ENCODE assay signal across 8 cellular contexts in the genomic region with DNA sequence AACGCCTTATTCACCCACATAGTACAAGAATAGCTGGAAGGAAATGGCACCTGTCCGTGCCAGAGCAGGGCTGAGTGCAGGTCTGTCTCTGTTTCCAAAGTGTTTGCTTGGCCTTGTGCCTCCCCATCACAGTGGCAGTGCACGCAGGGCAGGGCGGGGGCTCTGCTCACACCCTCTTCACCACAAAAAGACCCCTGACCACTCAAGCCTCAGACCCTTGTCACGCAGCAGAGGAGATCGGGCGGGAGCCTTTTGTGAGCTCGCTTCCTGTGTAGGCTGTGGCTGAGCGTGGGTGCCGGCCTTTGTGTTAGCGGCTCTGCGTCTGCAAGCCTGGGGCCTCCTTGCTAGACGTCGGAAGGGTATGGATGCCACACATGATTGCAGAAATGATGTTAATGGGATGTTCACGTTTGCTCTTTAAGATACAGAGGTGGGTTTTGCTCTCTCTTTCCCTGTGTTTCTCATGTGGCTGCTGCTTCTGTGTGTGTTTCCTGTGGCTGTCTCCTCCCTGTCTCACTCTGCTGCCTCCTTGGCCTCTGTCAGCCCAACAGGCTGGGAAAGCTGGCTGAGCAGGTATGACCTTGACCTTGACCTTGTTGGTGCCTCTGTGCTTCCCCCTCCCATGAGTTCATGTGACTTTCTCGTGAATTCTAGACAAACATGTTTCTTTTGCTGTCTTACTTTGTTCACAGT. TPM values are rescaled to one million over a fixed set of nuclear protein-coding genes. Genes with fewer than 3 reads are reported as not detected.
A peak's percentile ranks its signal among the peaks of the same experiment; 100 is the strongest.
DNase-seq lines count a peak whose midpoint lies in the region; ATAC-seq and TF ChIP-seq lines count a peak whose summit lies in the region.

No MANE protein-coding gene starts in this region.

- H3K4me1 ChIP-seq in right lobe of liver: no peaks in the 10 kb centered on the region

- intact Hi-C loops in right lobe of liver (cut with DNase I): no loop called here

- H3K27me3 ChIP-seq in right lobe of liver: no peaks in the 10 kb centered on the region

- peaks cover 0 to 49% (median 3%) of the 10 kb centered on the region in 4 donors for H3K36me3 ChIP-seq in right lobe of liver

- H3K9me3 ChIP-seq in right lobe of liver: no peaks in the 10 kb centered on the region

- H3K4me1 Mint-ChIP-seq in stimulated activated effector memory CD8-positive, alpha-beta T cell treated with anti-CD3 and anti-CD28 coated beads, Interleukin-12 subunit alpha, Interleukin-12 subunit beta, amount 100 ng/mL, for 72 hours: peaks cover 42% of the 10 kb centered on the region

- no peak overlapping the region for H3K27ac ChIP-seq in right lobe of liver

- peak; percentile 78 to 84 for DNase-seq in activated T-cell treated with anti-CD3 and anti-CD28 coated beads, Interleukin-2, amount 50 U/mL, for 48 hours
- DNase-seq in right lobe of liver (peak in 1 of 3 donors; percentile 41), RKO (ENCODE audit: low spot score) (no peak), AG08396 (ENCODE audit: low spot score) (no peak)
- DNase-seq in stimulated activated effector memory CD8-positive, alpha-beta T cell treated with anti-CD3 and anti-CD28 coated beads, Interleukin-12 subunit alpha, Interleukin-12 subunit beta, amount 100 ng/mL, for 72 hours (ENCODE audit: low spot score in 2 of 2): peak; percentile 49 to 77

- H3K4me3 ChIP-seq in right lobe of liver: no peak overlapping the region

- 61% methylated on average over 7 of the region's 16 CpGs for WGBS in right lobe of liver (ENCODE audit: insufficient coverage, low coverage, low lambda C conversion rate, missing lambda C conversion rate)

- TF ChIP-seq POLR2A in right lobe of liver (IDR thresholded peaks at IDR 0.05): no peak

- H3K9me3 Mint-ChIP-seq in stimulated activated effector memory CD8-positive, alpha-beta T cell treated with anti-CD3 and anti-CD28 coated beads, Interleukin-12 subunit alpha, Interleukin-12 subunit beta, amount 100 ng/mL, for 72 hours: no peaks in the 10 kb centered on the region

- peak; percentile 51 for ATAC-seq in HG03280 (IDR thresholded peaks at IDR 0.05; ENCODE audit: unreplicated experiment)
- ATAC-seq in right lobe of liver: peak; percentile 27 to 51 (median 37)
- ATAC-seq in stimulated activated effector memory CD8-positive, alpha-beta T cell treated with anti-CD3 and anti-CD28 coated beads, Interleukin-12 subunit alpha, Interleukin-12 subunit beta, amount 100 ng/mL, for 72 hours: peak; percentile 91
- ATAC-seq in GM19035 (IDR thresholded peaks at IDR 0.05; ENCODE audit: unreplicated experiment): no peak
- no peak for ATAC-seq in GM18861 (IDR thresholded peaks at IDR 0.05; ENCODE audit: unreplicated experiment)

- no peak for TF ChIP-seq CTCF in right lobe of liver (IDR thresholded peaks at IDR 0.05)

- H3K36me3 Mint-ChIP-seq in stimulated activated effector memory CD8-positive, alpha-beta T cell treated with anti-CD3 and anti-CD28 coated beads, Interleukin-12 subunit alpha, Interleukin-12 subunit beta, amount 100 ng/mL, for 72 hours: peaks cover 59% of the 10 kb centered on the region

- peak overlapping the region; percentile 70 for H3K4me3 Mint-ChIP-seq in stimulated activated effector memory CD8-positive, alpha-beta T cell treated with anti-CD3 and anti-CD28 coated beads, Interleukin-12 subunit alpha, Interleukin-12 subunit beta, amount 100 ng/mL, for 72 hours

- peak overlapping the region; percentile 93 for H3K27ac Mint-ChIP-seq in stimulated activated effector memory CD8-positive, alpha-beta T cell treated with anti-CD3 and anti-CD28 coated beads, Interleukin-12 subunit alpha, Interleukin-12 subunit beta, amount 100 ng/mL, for 72 hours

RNA-seq across cellular contexts. Expression of gene S100B, which starts 45.4 kb away (rescaled TPM):
- under 1 TPM in 3 of 6 experiments, not detected in 3; 0.49 to 0.78 (median 0.62) TPM for total RNA-seq in right lobe of liver

Comparison
In these comparisons a context has a peak if more than half of its experiments do, and no peak if none do; other contexts are left out.
1. ATAC-seq: peak in HG03280 (single experiment), right lobe of liver (4 of 4) and stimulated activated effector memory CD8-positive, alpha-beta T cell treated with anti-CD3 and anti-CD28 coated beads, Interleukin-12 subunit alpha, Interleukin-12 subunit beta, amount 100 ng/mL, for 72 hours (single experiment); none in GM19035 (single experiment) and GM18861 (single experiment).
2. DNase-seq: peak in activated T-cell treated with anti-CD3 and anti-CD28 coated beads, Interleukin-2, amount 50 U/mL, for 48 hours (2 of 2) and stimulated activated effector memory CD8-positive, alpha-beta T cell treated with anti-CD3 and anti-CD28 coated beads, Interleukin-12 subunit alpha, Interleukin-12 subunit beta, amount 100 ng/mL, for 72 hours (2 of 2); none in RKO (single experiment) and AG08396 (single experiment).